In the genomic region with DNA sequence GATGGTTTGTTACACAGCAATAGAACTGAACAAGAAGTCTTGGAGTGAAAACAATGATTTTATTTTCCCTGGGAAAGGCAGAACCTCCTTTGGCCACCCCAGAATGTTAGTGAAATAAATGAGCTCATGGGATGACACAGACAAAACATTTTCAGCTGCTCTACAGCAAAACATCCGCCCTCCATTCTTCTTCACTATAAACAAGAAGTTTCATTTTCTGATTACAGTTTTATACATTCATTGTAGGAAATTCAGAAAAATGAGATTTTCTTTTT, we compare ENCODE assay signal across 32 cellular contexts. TPM values are rescaled to one million over a fixed set of nuclear protein-coding genes. Genes with fewer than 3 reads are reported as not detected.
DNase-seq lines count a peak whose midpoint lies in the region; ATAC-seq and FAIRE-seq lines count a peak whose summit lies in the region.
"Had no signal": no experiment of that assay in that cellular context is flagged by ENCODE, and none has a peak within 500 bp of the region (broad histone marks: within the 10 kb centered on the region; RNA-seq: fewer than 3 reads in every experiment).

No MANE protein-coding gene starts in this region.

- no peak overlapping the region for H2BK15ac ChIP-seq in neuronal stem cell (ENCODE audit: low read length)

- peaks cover 2 to 38% (median 17%) of the 10 kb centered on the region in 3 experiments for H3K27me3 ChIP-seq in neuronal stem cell (ENCODE audit: control insufficient read depth in 3 of 3, insufficient read depth in 3 of 3, low read depth in 1 of 3, low read length in 3 of 3)

- no peak overlapping the region for H3K18ac ChIP-seq in neuronal stem cell (ENCODE audit: low read length)

- no peak for DNase-seq in neuronal stem cell (ENCODE audit: low spot score)
- peak; percentile 87 for DNase-seq in superior temporal gyrus (ENCODE audit: extremely low spot score)
- no peak for DNase-seq in DMS153 treated with DMSO at 0.1 percent for 48 hours (lab: John Stamatoyannopoulos, UW; ENCODE audit: unreplicated experiment)
- DNase-seq in stimulated activated CD8-positive, alpha-beta memory T cell treated with anti-CD3 and anti-CD28 coated beads, Interleukin-4, amount 100 ng/mL, for 48 hours = no peak
- DNase-seq: activated CD4-positive, alpha-beta T cell treated with anti-CD3 and anti-CD28 coated beads for 4 hours; activated CD8-positive, alpha-beta T cell treated with anti-CD3 and anti-CD28 coated beads, Interleukin-2, amount 10 ng/mL, durations not matched to agents 7 days and 5 days; activated naive CD4-positive, alpha-beta T cell treated with anti-CD3 and anti-CD28 coated beads, Interleukin-2, amount 50 U/mL, for 16 hours; CD8-positive, alpha-beta memory T cell; cortex of kidney; DMS 273 treated with DMSO at 0.1 percent for 48 hours; EL; endodermal cell; immature natural killer cell; KBM-7; mesenchymal stem cell; NCI-H1092 treated with DMSO at 0.1 percent for 48 hours; NCI-H187; NCI-H446 treated with DMSO at 0.1 percent for 48 hours; NCI-H82; stimulated activated CD4-positive, alpha-beta T cell treated with anti-CD3 and anti-CD28 coated beads, Interleukin-15, amount 100 ng/mL, for 24 hours; T1000; WERI-Rb-1 had no signal

- no CpG with 5 or more reads among the region's 1 CpG for WGBS in neuronal stem cell (ENCODE audit: extremely low coverage in 2 of 2, insufficient read length in 2 of 2, insufficient replicate concordance in 1 of 2), 2 donors

- no peak overlapping the region for H4K8ac ChIP-seq in neuronal stem cell (ENCODE audit: low read depth, low read length)

- H3K14ac ChIP-seq in neuronal stem cell (ENCODE audit: low read length) = no peak overlapping the region

- no peak overlapping the region for H2BK120ac ChIP-seq in neuronal stem cell (ENCODE audit: low read depth, low read length)

- ATAC-seq in GM18867 (IDR thresholded peaks at IDR 0.05; ENCODE audit: unreplicated experiment) = no peak
- ATAC-seq: activated CD8-positive, alpha-beta T cell treated with anti-CD3 and anti-CD28 coated beads, Interleukin-2, amount 10 ng/mL, durations not matched to agents 7 days and 5 days; activated T-helper 17 cell treated with anti-CD3 and anti-CD28 coated beads, Interleukin-2, amount 50 U/mL, for 72 hours; esophagus mucosa; stimulated activated memory B cell treated with anti-CD40 and anti-IgM and Interleukin-4, amounts not matched to agents 10 μg/mL and 1 μg/mL and 100 μg/mL, for 72 hours had no signal

- no peak overlapping the region for H2BK5ac ChIP-seq in neuronal stem cell (ENCODE audit: low read length)

- FAIRE-seq in endometrium (lab: Jason Lieb, UNC) = peak; percentile 93
- FAIRE-seq: bronchial epithelial cell, frontal cortex, GM18507 had no signal

- H3K4me1 ChIP-seq in neuronal stem cell (ENCODE audit: control insufficient read depth in 2 of 2, insufficient read depth in 1 of 2, low read depth in 1 of 2, low read length in 2 of 2) = peaks cover 6 to 8% of the 10 kb centered on the region in 2 donors

- no peaks in the 10 kb centered on the region for H3K9me3 ChIP-seq in neuronal stem cell (replicated peaks in 1 of 2; ENCODE audit: control insufficient read depth in 2 of 2, insufficient read depth in 1 of 2, low read depth in 1 of 2, low read length in 2 of 2)

- no peaks in the 10 kb centered on the region for H3K36me3 ChIP-seq in neuronal stem cell (replicated peaks in 1 of 2; ENCODE audit: control insufficient read depth in 2 of 2, insufficient read depth in 2 of 2, low read length in 2 of 2)
- H3K36me3 ChIP-seq: WERI-Rb-1 had no signal

- H3K27ac ChIP-seq in angular gyrus (ENCODE audit: low read depth, low read length) = peak overlapping the region; percentile 89
- H3K27ac ChIP-seq in neuronal stem cell (replicated peaks; ENCODE audit: low read length) = no peak overlapping the region
- H3K27ac ChIP-seq: HL-60, WERI-Rb-1 had no signal

- H3K79me1 ChIP-seq in neuronal stem cell (ENCODE audit: low read depth, low read length) = no peaks in the 10 kb centered on the region

- no peak overlapping the region for H4K91ac ChIP-seq in neuronal stem cell (ENCODE audit: low read depth, low read length, poor library complexity)

- no peak overlapping the region for H3K4ac ChIP-seq in neuronal stem cell (ENCODE audit: low read length)

- H3K4me2 ChIP-seq in neuronal stem cell (ENCODE audit: insufficient read depth, low read length, poor library complexity, severe bottlenecking) = no peak overlapping the region

- no peak overlapping the region for H3K4me3 ChIP-seq in neuronal stem cell (ENCODE audit: low read length in 2 of 2)

- no peak overlapping the region for H2BK12ac ChIP-seq in neuronal stem cell (ENCODE audit: low read length)

- no peak overlapping the region for H2AK5ac ChIP-seq in neuronal stem cell (ENCODE audit: low read depth, low read length)

- peak overlapping the region; percentile 58 for H2AFZ ChIP-seq in neuronal stem cell (ENCODE audit: low read length)

- no peak overlapping the region for H3K9ac ChIP-seq in neuronal stem cell (ENCODE audit: low read depth, low read length, poor library complexity)

- no peak overlapping the region for H3K23ac ChIP-seq in neuronal stem cell (ENCODE audit: low read depth, low read length, poor library complexity)

RNA-seq across cellular contexts. Expression of a gene that starts 4.3 kb away (rescaled TPM):
- polyA plus RNA-seq in neuronal stem cell (2013, experiment 1 of 2) = 29.6 TPM
- 28.2 TPM for polyA plus RNA-seq in neuronal stem cell (2013, experiment 2 of 2)
